In genomic region chr17:79741751-79742588, GRCh38 we compare ENCODE assay signal across 8 cellular contexts. TPM values are rescaled to one million over a fixed set of nuclear protein-coding genes. Genes with fewer than 3 reads are reported as not detected.
DNase-seq lines count a peak whose midpoint lies in the region; ATAC-seq and TF ChIP-seq lines count a peak whose summit lies in the region.

No MANE protein-coding gene starts in this region.

- 17% methylated on average over 53 of the region's 53 CpGs for WGBS in HUES64

- intact Hi-C loops in Panc1 (cut with micrococcal nuclease; ENCODE audit: unreplicated experiment) = loop anchor here (10.0 kb wide), 1 partner anchor 93 kb away; the partner anchor contains the start of gene CBX4

- H3K4me3 Mint-ChIP-seq in CD8-positive, alpha-beta memory T cell = no peak overlapping the region
- H3K4me3 Mint-ChIP-seq in nephron progenitor cell = peak overlapping the region; percentile 44

- no peaks in the 10 kb centered on the region for H3K9me3 ChIP-seq in CD8-positive, alpha-beta memory T cell (ENCODE audit: low read length)
- H3K9me3 ChIP-seq in HUES64 (ENCODE audit: insufficient read depth, low read depth, low read length) (no peaks in the 10 kb centered on the region), Panc1 (ENCODE audit: control insufficient read depth, insufficient read depth, low read depth, low read length) (no peaks in the 10 kb centered on the region)

- H3K36me3 Mint-ChIP-seq in CD8-positive, alpha-beta memory T cell = no peaks in the 10 kb centered on the region
- no peaks in the 10 kb centered on the region for H3K36me3 Mint-ChIP-seq in nephron progenitor cell (ENCODE audit: low read depth)

- in situ Hi-C loops in Panc1 (cut with HindIII; ENCODE audit: low pct_unique_long_range_greater_than_20kb, low sequenced_read_pairs) = no loop called here

- peaks cover 18% of the 10 kb centered on the region for H3K4me1 ChIP-seq in CD8-positive, alpha-beta memory T cell (ENCODE audit: insufficient read depth, low read length)
- peaks cover 7% of the 10 kb centered on the region for H3K4me1 ChIP-seq in HUES64 (ENCODE audit: insufficient read depth, low read length)
- H3K4me1 ChIP-seq in Panc1 (ENCODE audit: control insufficient read depth, insufficient read depth, low read length) = peaks cover 5% of the 10 kb centered on the region; the same call in 1 of the 2 replicates

- H3K27ac Mint-ChIP-seq in CD8-positive, alpha-beta memory T cell = no peak overlapping the region
- H3K27ac Mint-ChIP-seq in nephron progenitor cell = no peak overlapping the region

- CTCF ChIA-PET in CD8-positive, alpha-beta memory T cell (lab: Charles Lee) = interaction anchor here (0.6 to 2.4 kb wide), 10 partner anchors 10 to 251 kb away, joined by 3 to 8 read pairs (median 3); no protein-coding TSS in a partner anchor
- CTCF ChIA-PET in Panc1 (lab: Charles Lee) = interaction anchor here (0.6 to 1.2 kb wide), 9 partner anchors 8 to 373 kb away, joined by 3 to 13 read pairs (median 3); no protein-coding TSS in a partner anchor

- ATAC-seq in Panc1 (peak; percentile 85), GM21390 (IDR thresholded peaks at IDR 0.05; ENCODE audit: unreplicated experiment) (no peak)
- peak; percentile 57 for ATAC-seq in stimulated activated naive CD8-positive, alpha-beta T cell treated with anti-CD3 and anti-CD28 coated beads, Interleukin-15, Interleukin-2, amounts not matched to agents 100 U/mL and 50 U/mL, for 24 hours

- H3K36me3 ChIP-seq in CD8-positive, alpha-beta memory T cell (ENCODE audit: insufficient read depth, low read length) = no peaks in the 10 kb centered on the region
- H3K36me3 ChIP-seq in HUES64 (ENCODE audit: insufficient read depth, low read length) = no peaks in the 10 kb centered on the region
- no peaks in the 10 kb centered on the region for H3K36me3 ChIP-seq in Panc1 (ENCODE audit: control insufficient read depth, insufficient read depth, low read length)

- peaks cover 4 to 16% (median 8%) of the 10 kb centered on the region in 3 donors for H3K4me1 Mint-ChIP-seq in CD8-positive, alpha-beta memory T cell
- H3K4me1 Mint-ChIP-seq in nephron progenitor cell = peaks cover 57% of the 10 kb centered on the region

- H3K27me3 ChIP-seq in CD8-positive, alpha-beta memory T cell (ENCODE audit: insufficient read depth, low read length, poor library complexity, severe bottlenecking) = peaks cover 17% of the 10 kb centered on the region
- H3K27me3 ChIP-seq in HUES64 (ENCODE audit: insufficient read depth, low read length) = peaks cover 46% of the 10 kb centered on the region
- H3K27me3 ChIP-seq in Panc1 (ENCODE audit: control insufficient read depth, insufficient read depth, low read length) = no peaks in the 10 kb centered on the region

- H3K9ac ChIP-seq in HUES64 (ENCODE audit: low read depth, low read length) = no peak overlapping the region

- no peak overlapping the region for H3K4me3 ChIP-seq in CD8-positive, alpha-beta memory T cell (ENCODE audit: low read length)
- peak overlapping the region; percentile 70 for H3K4me3 ChIP-seq in HUES64 (ENCODE audit: low read length)
- H3K4me3 ChIP-seq in Panc1 (ENCODE audit: low read depth in 2 of 2, low read length in 2 of 2) = peak overlapping the region; percentile 15 to 21; a peak in 3 of 4 replicates

- peaks cover 33 to 43% of the 10 kb centered on the region in 2 donors for H3K27me3 Mint-ChIP-seq in CD8-positive, alpha-beta memory T cell
- H3K27me3 Mint-ChIP-seq in nephron progenitor cell (ENCODE audit: low read depth, poor library complexity) = peaks cover 52% of the 10 kb centered on the region

- DNase-seq in CD8-positive, alpha-beta memory T cell = peak; percentile 59 to 77 (median 68)
- no peak for DNase-seq in Panc1 (ENCODE audit: low read depth, low spot score)
- peak; percentile 60 for DNase-seq in activated T-helper 1 cell treated with Interleukin-2 at 50 U/mL for 16 hours (ENCODE audit: low read depth)
- DNase-seq in fibroblast of the conjunctiva (ENCODE audit: low read depth) = peak; percentile 17
- peak; percentile 96 for DNase-seq in nephron progenitor cell
- peak; percentile 82 for DNase-seq in stimulated activated naive CD8-positive, alpha-beta T cell treated with anti-CD3 and anti-CD28 coated beads, Interleukin-15, Interleukin-2, amounts not matched to agents 100 U/mL and 50 U/mL, for 24 hours

- no peak overlapping the region for H3K27ac ChIP-seq in CD8-positive, alpha-beta memory T cell (ENCODE audit: low read depth, low read length)
- H3K27ac ChIP-seq in HUES64 (ENCODE audit: low read depth, low read length) (no peak overlapping the region), Panc1 (ENCODE audit: low read length) (no peak overlapping the region)

- no TSS peak for BruUV-seq in Panc1 (replicated peaks; lab: Mats Ljungman, UMichigan)

- TF ChIP-seq CTCF in Panc1 (IDR thresholded peaks at IDR 0.05) = peak; percentile 100
- peak; percentile 95 for TF ChIP-seq CTCF in nephron progenitor cell (IDR thresholded peaks at IDR 0.05)

- H3K9me3 Mint-ChIP-seq in CD8-positive, alpha-beta memory T cell = no peaks in the 10 kb centered on the region
- H3K9me3 Mint-ChIP-seq in nephron progenitor cell = no peaks in the 10 kb centered on the region

- POLR2A ChIA-PET in CD8-positive, alpha-beta memory T cell (lab: Charles Lee) = interaction anchor here (0.5 to 1.2 kb wide), 2 partner anchors 97 to 291 kb away, joined by 3 to 4 read pairs; partner anchors contain the start of gene CBX4
- POLR2A ChIA-PET in Panc1 (lab: Charles Lee) = no interaction called here

RNA-seq across cellular contexts. Expression of gene ENPP7, which starts 11.2 kb away (rescaled TPM):
- total RNA-seq in CD8-positive, alpha-beta memory T cell = under 1 TPM in 1 of 2 experiments, not detected in 1; 0.11 TPM
- 0.26 TPM for polyA plus RNA-seq in CD8-positive, alpha-beta memory T cell
- not detected for polyA plus RNA-seq in HUES64 (2013, experiment 1 of 2)
- polyA plus RNA-seq in HUES64 (2013, experiment 2 of 2) = not detected
- total RNA-seq in Panc1 (2021; ENCODE audit: unreplicated experiment) = not detected
- not detected for polyA plus RNA-seq in Panc1 (2012; ENCODE audit: insufficient read length)

RNA-seq across cellular contexts. Expression of gene CBX2, which starts 36.0 kb away (rescaled TPM):
- 1 to 10 TPM; 2.0 to 2.2 TPM for total RNA-seq in CD8-positive, alpha-beta memory T cell
- polyA plus RNA-seq in CD8-positive, alpha-beta memory T cell = 0.10 TPM
- 52.5 TPM for polyA plus RNA-seq in HUES64 (2013, experiment 1 of 2)
- polyA plus RNA-seq in HUES64 (2013, experiment 2 of 2) = 62.4 TPM
- total RNA-seq in Panc1 (2021; ENCODE audit: unreplicated experiment) = 9.0 TPM
- 5.9 TPM for polyA plus RNA-seq in Panc1 (2012; ENCODE audit: insufficient read length)

RNA-seq across cellular contexts. Expression of gene CBX8, which starts 54.9 kb away (rescaled TPM):
- 1 to 10 TPM; 1.9 to 2.2 TPM for total RNA-seq in CD8-positive, alpha-beta memory T cell
- 0.91 TPM for polyA plus RNA-seq in CD8-positive, alpha-beta memory T cell
- polyA plus RNA-seq in HUES64 (2013, experiment 1 of 2) = 1.1 TPM
- polyA plus RNA-seq in HUES64 (2013, experiment 2 of 2) = 3.0 TPM
- 15.3 TPM for total RNA-seq in Panc1 (2021; ENCODE audit: unreplicated experiment)
- polyA plus RNA-seq in Panc1 (2012; ENCODE audit: insufficient read length) = 17.3 TPM
